16 cellular contexts compared by ENCODE assay signal in the genomic region with DNA sequence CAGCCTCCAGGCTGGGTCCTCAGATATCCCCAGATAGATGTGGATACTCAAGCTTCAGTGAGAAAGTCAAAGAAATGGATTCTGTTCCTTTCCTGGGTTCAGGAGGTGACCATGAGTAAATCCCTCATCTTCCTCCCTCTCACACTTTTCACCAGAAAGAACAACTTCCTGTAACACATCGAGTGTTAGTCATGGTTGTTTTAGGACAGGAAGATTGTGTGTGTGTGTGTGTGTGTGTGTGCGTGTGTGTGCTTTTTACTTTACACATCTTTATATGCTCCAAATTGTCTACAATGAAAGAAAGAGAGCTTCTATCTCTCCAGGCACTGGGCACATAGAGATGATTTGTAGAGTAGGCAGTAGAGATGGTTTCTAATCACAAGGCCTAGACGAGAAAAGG.
DNase-seq lines count a peak whose midpoint lies in the region; ATAC-seq and TF ChIP-seq lines count a peak whose summit lies in the region.
"Had no signal": no experiment of that assay in that cellular context is flagged by ENCODE, and none has a peak within 500 bp of the region (broad histone marks: within the 10 kb centered on the region; RNA-seq: fewer than 3 reads in every experiment).

No MANE protein-coding gene starts in this region.

- no peak for TF ChIP-seq CTCF in cardiac fibroblast (IDR thresholded peaks at IDR 0.05; ENCODE audit: low read depth, low read length)
- TF ChIP-seq CTCF in mucosa of descending colon (IDR thresholded peaks at IDR 0.05), result no peak
- no peak for TF ChIP-seq CTCF in CD14-positive monocyte (IDR thresholded peaks at IDR 0.05)

- intact Hi-C loops in mucosa of descending colon (cut with DNase I, micrococcal nuclease) (no loop called here), left ventricle myocardium superior (cut with micrococcal nuclease) (no loop called here), CD14-positive monocyte (cut with micrococcal nuclease) (no loop called here)

- H3K36me3 Mint-ChIP-seq in CD14-positive monocyte, result no peaks in the 10 kb centered on the region

- peaks cover 0 to 5% (median 0%) of the 10 kb centered on the region in 7 donors for H3K9me3 Mint-ChIP-seq in CD14-positive monocyte

- no peaks in the 10 kb centered on the region for H3K4me1 Mint-ChIP-seq in CD14-positive monocyte

- H3K27me3 Mint-ChIP-seq in CD14-positive monocyte (ENCODE audit: low read depth in 3 of 3), result peaks cover 0 to 4% (median 2%) of the 10 kb centered on the region in 3 donors

- no peak overlapping the region for H3K27ac Mint-ChIP-seq in CD14-positive monocyte
- H3K27ac Mint-ChIP-seq: H9 had no signal

- H3K9me3 ChIP-seq in mucosa of descending colon, result no peaks in the 10 kb centered on the region

- ATAC-seq in mucosa of descending colon (no peak), left ventricle myocardium superior (no peak)
- ATAC-seq: Panc1, Right ventricle myocardium inferior had no signal

- H3K4me3 ChIP-seq in cardiac fibroblast (replicated peaks in 1 of 2; ENCODE audit: low read depth in 2 of 2, low read length in 2 of 2), result no peak overlapping the region
- H3K4me3 ChIP-seq in mucosa of descending colon, result no peak overlapping the region

- H3K4me3 Mint-ChIP-seq in CD14-positive monocyte, result no peak overlapping the region
- H3K4me3 Mint-ChIP-seq: H9 had no signal

- peak; percentile 40 for DNase-seq in EH (ENCODE audit: low read depth)
- DNase-seq in LHCN-M2 (ENCODE audit: low read depth), result peak; percentile 52
- DNase-seq in cardiac fibroblast (ENCODE audit: low read depth in 2 of 2), result peak; percentile 33 to 54
- peak; percentile 62 for DNase-seq in iris pigment epithelial cell (ENCODE audit: low read depth)
- no peak for DNase-seq in NCI-H2081 treated with DMSO at 0.1 percent for 48 hours (lab: John Stamatoyannopoulos, UW)
- DNase-seq in mucosa of descending colon, result no peak
- no peak for DNase-seq in left ventricle myocardium superior
- DNase-seq in CD14-positive monocyte (ENCODE audit: low spot score), result no peak
- DNase-seq: AML-193, DMS79, H9, NCI-H1436, NCI-H2029, NCI-H82 had no signal

- H3K36me3 ChIP-seq in mucosa of descending colon (ENCODE audit: low read depth), result no peaks in the 10 kb centered on the region

- H3K4me1 ChIP-seq in mucosa of descending colon (ENCODE audit: low read depth), result no peaks in the 10 kb centered on the region

Comparison
In these comparisons a context has a peak if more than half of its experiments do, and no peak if none do; other contexts are left out.
1. DNase-seq: peak in EH (single experiment), LHCN-M2 (single experiment), cardiac fibroblast (2 of 2) and iris pigment epithelial cell (single experiment); none in NCI-H2081 treated with DMSO at 0.1 percent for 48 hours (single experiment), mucosa of descending colon (0 of 3), left ventricle myocardium superior (single experiment) and CD14-positive monocyte (single experiment).